In genomic region chr6:13336553-13336952, GRCh38 we compare ENCODE assay signal across 1 cellular context.
A peak's percentile ranks its signal among the peaks of the same experiment; 100 is the strongest.
TF ChIP-seq lines count a peak whose summit lies in the region.

No MANE protein-coding gene starts in this region.

TF ChIP-seq in HepG2, 621 proteins besides CTCF, POLR2A, EP300 and RAD21 (continued from another document):
- TF ChIP-seq ZBTB33 (CRISPR knock-in tag; IDR thresholded peaks at IDR 0.05) (0 out of 2 replicates have a peak, but pooled peaks have one; percentile 9), ZXDC (CRISPR knock-in tag; IDR thresholded peaks at IDR 0.05) (no peak), KDM2A (CRISPR knock-in tag; IDR thresholded peaks at IDR 0.05; ENCODE audit: borderline replicate concordance, low read depth) (peak; percentile 40; the same call in 1 of the 2 replicates), NR2F6 (IDR thresholded peaks at IDR 0.05) (no peak), NR2F6 (CRISPR knock-in tag; IDR thresholded peaks at IDR 0.05) (peak; percentile 24; the same call in 1 of the 2 replicates), RERE (CRISPR knock-in tag; IDR thresholded peaks at IDR 0.05; ENCODE audit: low read depth) (no peak), POLR2G (IDR thresholded peaks at IDR 0.05; ENCODE audit: low read depth, low read length) (no peak), KLF11 (CRISPR knock-in tag; IDR thresholded peaks at IDR 0.05) (no peak), MEIS1 (CRISPR knock-in tag; IDR thresholded peaks at IDR 0.05; ENCODE audit: borderline replicate concordance) (no peak), KAT8 (CRISPR knock-in tag; IDR thresholded peaks at IDR 0.05) (0 out of 2 replicates have a peak, but pooled peaks have one; percentile 37), ZNF530 (CRISPR knock-in tag; IDR thresholded peaks at IDR 0.05; ENCODE audit: low read depth) (no peak), ZSCAN30 (CRISPR knock-in tag; IDR thresholded peaks at IDR 0.05) (no peak), ZFP36L1 (CRISPR knock-in tag; IDR thresholded peaks at IDR 0.05) (no peak), ATF6 (CRISPR knock-in tag; conservative IDR thresholded peaks at IDR 0.05) (no peak), HNF1B (CRISPR knock-in tag; IDR thresholded peaks at IDR 0.05) (no peak)
